ENCODE assay signal across 32 cellular contexts in the genomic region with DNA sequence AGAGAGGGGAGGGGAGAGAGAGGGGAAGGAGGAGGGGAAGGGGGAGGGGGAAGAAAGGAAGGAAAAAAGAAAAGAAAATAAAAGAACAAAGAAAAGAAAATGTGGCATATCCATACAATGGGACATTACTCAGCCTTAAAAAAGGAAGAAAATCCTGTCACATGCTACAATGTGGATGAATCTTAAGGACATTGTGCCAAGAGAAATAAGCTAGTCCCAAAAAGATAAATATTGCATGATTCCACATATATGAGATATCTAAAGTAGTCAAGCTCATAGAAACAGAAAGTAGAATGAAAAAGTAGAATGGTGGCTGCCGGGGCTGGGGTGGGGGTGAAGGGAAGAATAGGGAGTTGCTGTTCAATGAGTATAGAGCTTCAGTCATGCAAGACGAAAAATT. TPM values are rescaled to one million over a fixed set of nuclear protein-coding genes. Genes with fewer than 3 reads are reported as not detected.
"Had no signal": no experiment of that assay in that cellular context is flagged by ENCODE, and none has a peak within 500 bp of the region (broad histone marks: within the 10 kb centered on the region; RNA-seq: fewer than 3 reads in every experiment).

No MANE protein-coding gene starts in this region.

- H3K27ac ChIP-seq: neural progenitor cell, ovary, parathyroid adenoma, psoas muscle, skin epidermis, spleen, thoracic aorta, thyroid gland, tibial nerve, upper lobe of right lung, uterus had no signal

- H3K4me3 ChIP-seq: neural progenitor cell, ovary, psoas muscle, skin epidermis, smooth muscle cell, spleen, thoracic aorta, thyroid gland, tibial nerve, upper lobe of right lung, uterus had no signal

- H3K9me3 ChIP-seq: ovary, psoas muscle, thoracic aorta, thyroid gland, upper lobe of right lung, uterus had no signal

- H3K4me1 Mint-ChIP-seq: nephron; neural progenitor cell; stimulated activated memory B cell treated with anti-CD40 and anti-IgM and Interleukin-4, amounts not matched to agents 10 μg/mL and 1 μg/mL and 100 μg/mL, for 72 hours; stimulated activated naive CD8-positive, alpha-beta T cell treated with anti-CD3 and anti-CD28 coated beads, Interleukin-15, amount 100 ng/mL, for 72 hours had no signal

- H3K9me3 Mint-ChIP-seq: natural killer cell; neural progenitor cell; stimulated activated naive CD8-positive, alpha-beta T cell treated with anti-CD3 and anti-CD28 coated beads, Interleukin-15, amount 100 ng/mL, for 72 hours; type B pancreatic cell had no signal

- H3K27ac Mint-ChIP-seq: naive thymus-derived CD4-positive, alpha-beta T cell; natural killer cell; nephron; neural progenitor cell; progenitor cell of endocrine pancreas; stimulated activated memory B cell treated with anti-CD40 and anti-IgM and Interleukin-4, amounts not matched to agents 10 μg/mL and 1 μg/mL and 100 μg/mL, for 72 hours; stimulated activated naive CD8-positive, alpha-beta T cell treated with anti-CD3 and anti-CD28 coated beads, Interleukin-15, amount 100 ng/mL, for 72 hours; type B pancreatic cell had no signal

- H3K36me3 Mint-ChIP-seq: naive thymus-derived CD4-positive, alpha-beta T cell; natural killer cell; neural progenitor cell; stimulated activated memory B cell treated with anti-CD40 and anti-IgM and Interleukin-4, amounts not matched to agents 10 μg/mL and 1 μg/mL and 100 μg/mL, for 72 hours; type B pancreatic cell had no signal

- DNase-seq: naive thymus-derived CD4-positive, alpha-beta T cell; natural killer cell; occipital lobe; ovary; psoas muscle; right cardiac atrium; spleen; stimulated activated CD4-positive, alpha-beta T cell treated with anti-CD3 and anti-CD28 coated beads, Interleukin-12 subunit alpha, Interleukin-12 subunit beta, amount 100 ng/mL, for 4 hours; stimulated activated CD4-positive, alpha-beta T cell treated with anti-CD3 and anti-CD28 coated beads, Interleukin-1b, Interleukin-23, amount 100 ng/mL, for 48 hours; stimulated activated CD4-positive, alpha-beta T cell treated with anti-CD3 and anti-CD28 coated beads, Interleukin-4, amount 100 ng/mL, for 1 hour; stimulated activated CD4-positive, alpha-beta T cell treated with anti-CD3 and anti-CD28 coated beads, Interleukin-4, amount 100 ng/mL, for 4 hours; stimulated activated CD8-positive, alpha-beta memory T cell treated with anti-CD3 and anti-CD28 coated beads, Interleukin-4, amount 100 ng/mL, for 48 hours; stimulated activated naive CD4-positive, alpha-beta T cell; stimulated activated naive CD8-positive, alpha-beta T cell treated with anti-CD3 and anti-CD28 coated beads, Interleukin-15, amount 100 ng/mL, for 72 hours; stimulated activated naive CD8-positive, alpha-beta T cell treated with anti-CD3 and anti-CD28 coated beads, Interleukin-15, Interleukin-2, amounts not matched to agents 100 U/mL and 50 U/mL, for 24 hours; thyroid gland; upper lobe of right lung; uterus had no signal

- H3K4me1 ChIP-seq: neural progenitor cell, psoas muscle, spleen, thyroid gland, tibial nerve, upper lobe of right lung, uterus had no signal

- H3K36me3 ChIP-seq: neural progenitor cell, ovary, spleen, thoracic aorta, thyroid gland, tibial nerve, upper lobe of right lung, uterus had no signal

- H3K4me2 ChIP-seq: neural progenitor cell, smooth muscle cell had no signal

- H3K27me3 Mint-ChIP-seq: progenitor cell of endocrine pancreas; stimulated activated naive CD8-positive, alpha-beta T cell treated with anti-CD3 and anti-CD28 coated beads, Interleukin-15, amount 100 ng/mL, for 72 hours had no signal

- ATAC-seq: naive thymus-derived CD4-positive, alpha-beta T cell; natural killer cell; psoas muscle; right cardiac atrium; sciatic nerve; stimulated activated memory B cell treated with anti-CD40 and anti-IgM and Interleukin-4, amounts not matched to agents 10 μg/mL and 1 μg/mL and 100 μg/mL, for 72 hours; stimulated activated naive CD8-positive, alpha-beta T cell treated with anti-CD3 and anti-CD28 coated beads, Interleukin-15, amount 100 ng/mL, for 72 hours; stimulated activated naive CD8-positive, alpha-beta T cell treated with anti-CD3 and anti-CD28 coated beads, Interleukin-15, Interleukin-2, amounts not matched to agents 100 U/mL and 50 U/mL, for 24 hours; upper lobe of right lung had no signal

- H3K4me3 Mint-ChIP-seq: naive thymus-derived CD4-positive, alpha-beta T cell; natural killer cell; nephron; neural progenitor cell; stimulated activated memory B cell treated with anti-CD40 and anti-IgM and Interleukin-4, amounts not matched to agents 10 μg/mL and 1 μg/mL and 100 μg/mL, for 72 hours; stimulated activated naive CD8-positive, alpha-beta T cell treated with anti-CD3 and anti-CD28 coated beads, Interleukin-15, amount 100 ng/mL, for 72 hours; type B pancreatic cell had no signal

- H3K27me3 ChIP-seq: neural progenitor cell, ovary, thyroid gland, tibial nerve, upper lobe of right lung, uterus had no signal

RNA-seq across cellular contexts. Expression of a gene that starts 40.4 kb away (rescaled TPM):
- total RNA-seq: naive thymus-derived CD4-positive, alpha-beta T cell; natural killer cell; occipital lobe; osteoblast; progenitor cell of endocrine pancreas; psoas muscle; right cardiac atrium; sciatic nerve; smooth muscle cell; spleen; subcutaneous adipose tissue; thoracic aorta; tibial nerve; upper lobe of right lung; uterus had no signal
- polyA plus RNA-seq: naive thymus-derived CD4-positive, alpha-beta T cell; ovary; psoas muscle; right cardiac atrium; smooth muscle cell; urinary bladder had no signal
